In the genomic region with DNA sequence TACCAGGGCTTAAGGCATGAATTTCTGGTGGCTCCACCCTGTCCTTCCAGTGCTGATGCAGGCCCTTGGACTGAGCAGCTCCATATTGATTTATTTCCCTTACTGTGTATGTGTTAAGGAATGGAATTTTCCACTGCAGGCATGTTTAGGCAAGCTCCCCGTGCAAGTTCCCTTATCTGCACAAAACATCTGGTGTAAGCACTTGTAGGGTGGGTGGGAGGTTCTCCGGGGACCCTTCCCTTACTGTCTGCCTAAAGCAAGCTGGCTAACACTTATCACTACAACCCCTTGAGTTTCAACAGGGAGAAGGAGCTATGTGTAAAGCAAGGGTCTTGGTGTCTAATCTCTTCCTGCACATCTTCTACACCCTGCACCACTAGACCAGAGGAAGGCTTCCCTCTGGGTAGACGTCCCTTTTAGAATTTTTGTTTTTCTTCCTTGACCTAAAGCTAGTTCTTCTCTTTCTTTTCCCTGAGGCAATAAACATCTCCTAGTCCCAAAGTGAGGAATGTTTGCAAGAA, we compare ENCODE assay signal across 12 cellular contexts.
DNase-seq lines count a peak whose midpoint lies in the region; TF ChIP-seq lines count a peak whose summit lies in the region.
"Had no signal": no experiment of that assay in that cellular context is flagged by ENCODE, and none has a peak within 500 bp of the region (broad histone marks: within the 10 kb centered on the region; RNA-seq: fewer than 3 reads in every experiment).

No MANE protein-coding gene starts in this region.

- H3K27me3 ChIP-seq in neutrophil: no peaks in the 10 kb centered on the region

- no peaks in the 10 kb centered on the region for H3K27me3 Mint-ChIP-seq in dendritic cell treated with granulocyte-macrophage colony-stimulating factor and Interleukin-4, amounts not matched to agents 40 ng/mL and 50 ng/mL, for 4 days

- no peak overlapping the region for H3K4me3 Mint-ChIP-seq in dendritic cell treated with granulocyte-macrophage colony-stimulating factor and Interleukin-4, amounts not matched to agents 40 ng/mL and 50 ng/mL, for 4 days

- peaks cover 47% of the 10 kb centered on the region for H3K4me1 Mint-ChIP-seq in dendritic cell treated with granulocyte-macrophage colony-stimulating factor and Interleukin-4, amounts not matched to agents 40 ng/mL and 50 ng/mL, for 4 days (ENCODE audit: low read depth)

- peaks cover 6% of the 10 kb centered on the region for H3K36me3 Mint-ChIP-seq in dendritic cell treated with granulocyte-macrophage colony-stimulating factor and Interleukin-4, amounts not matched to agents 40 ng/mL and 50 ng/mL, for 4 days (ENCODE audit: low read depth)

- no peaks in the 10 kb centered on the region for H3K36me3 ChIP-seq in neutrophil

- TF ChIP-seq CTCF in neutrophil (IDR thresholded peaks at IDR 0.05): no peak

- H3K9me3 Mint-ChIP-seq in dendritic cell treated with granulocyte-macrophage colony-stimulating factor and Interleukin-4, amounts not matched to agents 40 ng/mL and 50 ng/mL, for 4 days: peaks cover 9% of the 10 kb centered on the region

- H3K27ac ChIP-seq in neutrophil: peak overlapping the region; percentile 81

- DNase-seq in GF-D8 (lab: John Stamatoyannopoulos, UW) (peak; percentile 98), NCI-H2171 (lab: John Stamatoyannopoulos, UW) (peak; percentile 5), HuH-7.5 (ENCODE audit: low spot score) (no peak)
- no peak for DNase-seq in activated CD4-positive, alpha-beta T cell treated with anti-CD3 and anti-CD28 coated beads for 48 hours
- no peak for DNase-seq in stimulated activated CD4-positive, alpha-beta T cell treated with anti-CD3 and anti-CD28 coated beads, Interleukin-15, amount 100 ng/mL, for 24 hours
- no peak for DNase-seq in stimulated activated naive CD4-positive, alpha-beta T cell (lab: John Stamatoyannopoulos, UW)
- DNase-seq: anterior cingulate cortex, left colon, NCI-H345, retina had no signal

- no peak overlapping the region for H3K4me3 ChIP-seq in neutrophil (ENCODE audit: low read depth in 1 of 2, low read length in 1 of 2)

- intact Hi-C loops in dendritic cell treated with granulocyte-macrophage colony-stimulating factor and Interleukin-4, amounts not matched to agents 40 ng/mL and 50 ng/mL, for 4 days (cut with micrococcal nuclease): loop anchor here (10.0 kb wide), 1 partner anchor 49 kb away; no protein-coding TSS in a partner anchor

- H3K9me3 ChIP-seq in neutrophil: no peaks in the 10 kb centered on the region

- peak overlapping the region; percentile 47 for H3K27ac Mint-ChIP-seq in dendritic cell treated with granulocyte-macrophage colony-stimulating factor and Interleukin-4, amounts not matched to agents 40 ng/mL and 50 ng/mL, for 4 days

- peaks cover 50 to 55% of the 10 kb centered on the region in 2 experiments for H3K4me1 ChIP-seq in neutrophil (ENCODE audit: control insufficient read depth in 1 of 2, insufficient read depth in 1 of 2, low read depth in 1 of 2, low read length in 1 of 2)

Comparison
In these comparisons a context has a peak if more than half of its experiments do, and no peak if none do; other contexts are left out.
1. DNase-seq: peak in GF-D8 (single experiment) and NCI-H2171 (single experiment); none in activated CD4-positive, alpha-beta T cell treated with anti-CD3 and anti-CD28 coated beads for 48 hours (single experiment), stimulated activated CD4-positive, alpha-beta T cell treated with anti-CD3 and anti-CD28 coated beads, Interleukin-15, amount 100 ng/mL, for 24 hours (single experiment), stimulated activated naive CD4-positive, alpha-beta T cell (0 of 6) and HuH-7.5 (single experiment).